In the genomic region with DNA sequence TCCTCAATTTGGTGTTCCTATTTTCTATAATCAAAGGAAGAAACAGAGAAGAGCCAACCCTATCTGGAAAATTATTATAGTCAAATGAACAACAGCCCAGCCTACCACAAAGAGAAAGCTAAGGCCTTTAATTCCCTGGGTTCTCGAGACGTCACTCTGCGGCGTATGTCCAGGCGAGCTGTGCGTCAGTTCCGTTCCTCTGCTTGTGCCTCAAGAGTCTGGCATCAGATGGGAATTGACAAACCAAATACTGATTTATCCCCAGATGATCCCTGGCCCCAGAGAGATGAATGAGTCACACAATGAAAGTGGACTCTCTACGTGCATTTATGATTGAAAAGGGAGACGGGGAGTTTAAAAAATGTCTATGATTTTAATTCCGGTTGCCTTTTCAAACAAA, we compare ENCODE assay signal across 20 cellular contexts.
DNase-seq lines count a peak whose midpoint lies in the region; TF ChIP-seq lines count a peak whose summit lies in the region.
"Had no signal": no experiment of that assay in that cellular context is flagged by ENCODE, and none has a peak within 500 bp of the region (broad histone marks: within the 10 kb centered on the region; RNA-seq: fewer than 3 reads in every experiment).

No MANE protein-coding gene starts in this region.

- H3K27ac ChIP-seq in left ventricle myocardium inferior (replicated peaks), result peak overlapping the region; percentile 60
- no peak overlapping the region for H3K27ac ChIP-seq in right atrium auricular region
- H3K27ac ChIP-seq in neural progenitor cell, result no peak overlapping the region
- H3K27ac ChIP-seq: 22Rv1; A549; BLaER1 treated with 17β-estradiol and CSF1 and Interleukin-3, amounts not matched to agents 10 nM and 100 nM; C4-2B had no signal

- H3K4me2 ChIP-seq in neural progenitor cell, result no peak overlapping the region
- H3K4me2 ChIP-seq: A549; BLaER1 treated with 17β-estradiol and CSF1 and Interleukin-3, amounts not matched to agents 10 nM and 100 nM had no signal

- no peaks in the 10 kb centered on the region for H3K79me2 ChIP-seq in neural progenitor cell (ENCODE audit: low read depth)

- H4K20me1 ChIP-seq in neural progenitor cell (ENCODE audit: low read depth), result no peaks in the 10 kb centered on the region
- H4K20me1 ChIP-seq: BLaER1 treated with 17β-estradiol and CSF1 and Interleukin-3, amounts not matched to agents 10 nM and 100 nM had no signal

- H3K4me1 Mint-ChIP-seq in neural progenitor cell, result peaks cover 33% of the 10 kb centered on the region
- H3K4me1 Mint-ChIP-seq: B cell had no signal

- peak overlapping the region; percentile 17 for H2AFZ ChIP-seq in neural progenitor cell (replicated peaks)

- peaks cover 10% of the 10 kb centered on the region for H3F3A ChIP-seq in neural progenitor cell (ENCODE audit: low read depth)

- no peak overlapping the region for H3K9ac ChIP-seq in neural progenitor cell
- H3K9ac ChIP-seq: BLaER1 treated with 17β-estradiol and CSF1 and Interleukin-3, amounts not matched to agents 10 nM and 100 nM had no signal

- DNase-seq in SHP77 (lab: John Stamatoyannopoulos, UW), result peak; percentile 8 to 69
- no peak for DNase-seq in SHP77 treated with DMSO at 0.1 percent for 48 hours (lab: John Stamatoyannopoulos, UW)
- DNase-seq in left ventricle myocardium inferior, result no peak
- DNase-seq in right atrium auricular region (ENCODE audit: low spot score), result no peak
- peak; percentile 74 for DNase-seq in MG63
- no peak for DNase-seq in neural progenitor cell (ENCODE audit: low spot score)
- DNase-seq in activated naive CD4-positive, alpha-beta T cell treated with anti-CD3 and anti-CD28 coated beads, Interleukin-2, amount 50 U/mL, for 16 hours, result no peak
- DNase-seq in HuH-7.5 (ENCODE audit: low spot score), result no peak
- DNase-seq: AML-193; Caco-2; Calu3; CD4-positive, alpha-beta T cell; CD8-positive, alpha-beta T cell; DMS79 treated with DMSO at 0.1 percent for 48 hours; GF-D8 had no signal

- TF ChIP-seq CTCF in left ventricle myocardium inferior (IDR thresholded peaks at IDR 0.05; ENCODE audit: borderline replicate concordance), result no peak
- TF ChIP-seq CTCF in right atrium auricular region (IDR thresholded peaks at IDR 0.05), result no peak
- TF ChIP-seq CTCF in neural progenitor cell (IDR thresholded peaks at IDR 0.05), result no peak

- no peaks in the 10 kb centered on the region for H3K36me3 Mint-ChIP-seq in neural progenitor cell
- H3K36me3 Mint-ChIP-seq: CD8-positive, alpha-beta T cell had no signal

- H3K27me3 ChIP-seq in left ventricle myocardium inferior (ENCODE audit: low read depth), result peaks cover 9% of the 10 kb centered on the region
- H3K27me3 ChIP-seq in right atrium auricular region, result no peaks in the 10 kb centered on the region
- no peaks in the 10 kb centered on the region for H3K27me3 ChIP-seq in MG63
- no peaks in the 10 kb centered on the region for H3K27me3 ChIP-seq in neural progenitor cell

- H3K4me3 Mint-ChIP-seq in neural progenitor cell, result no peak overlapping the region
- H3K4me3 Mint-ChIP-seq: B cell; CD4-positive, alpha-beta T cell; CD8-positive, alpha-beta T cell had no signal

- H3K4me3 ChIP-seq in left ventricle myocardium inferior, result no peak overlapping the region
- H3K4me3 ChIP-seq in right atrium auricular region, result no peak overlapping the region
- H3K4me3 ChIP-seq in MG63, result no peak overlapping the region
- no peak overlapping the region for H3K4me3 ChIP-seq in neural progenitor cell
- H3K4me3 ChIP-seq: A549; BLaER1 treated with 17β-estradiol and CSF1 and Interleukin-3, amounts not matched to agents 10 nM and 100 nM had no signal

- intact Hi-C loops in left ventricle myocardium inferior (cut with micrococcal nuclease), result no loop called here

- H3K4me1 ChIP-seq in left ventricle myocardium inferior, result peaks cover 4% of the 10 kb centered on the region
- no peaks in the 10 kb centered on the region for H3K4me1 ChIP-seq in right atrium auricular region
- peaks cover 27% of the 10 kb centered on the region for H3K4me1 ChIP-seq in neural progenitor cell
- H3K4me1 ChIP-seq: A549; BLaER1 treated with 17β-estradiol and CSF1 and Interleukin-3, amounts not matched to agents 10 nM and 100 nM; Caco-2 had no signal

- H3K36me3 ChIP-seq in left ventricle myocardium inferior (no peaks in the 10 kb centered on the region), right atrium auricular region (no peaks in the 10 kb centered on the region), MG63 (no peaks in the 10 kb centered on the region), neural progenitor cell (no peaks in the 10 kb centered on the region)
- H3K36me3 ChIP-seq: BLaER1 treated with 17β-estradiol and CSF1 and Interleukin-3, amounts not matched to agents 10 nM and 100 nM had no signal

- peaks cover 16% of the 10 kb centered on the region for H3K27me3 Mint-ChIP-seq in neural progenitor cell (ENCODE audit: insufficient read depth, low read depth)

- no peak overlapping the region for H3K27ac Mint-ChIP-seq in neural progenitor cell
- H3K27ac Mint-ChIP-seq: B cell; CD4-positive, alpha-beta T cell; CD8-positive, alpha-beta T cell had no signal

- H3K9me3 ChIP-seq in left ventricle myocardium inferior (replicated peaks), result peaks cover 15% of the 10 kb centered on the region
- no peaks in the 10 kb centered on the region for H3K9me3 ChIP-seq in right atrium auricular region
- H3K9me3 ChIP-seq in MG63, result no peaks in the 10 kb centered on the region
- H3K9me3 ChIP-seq in neural progenitor cell (ENCODE audit: low read depth), result no peaks in the 10 kb centered on the region
- H3K9me3 ChIP-seq: A549, Caco-2 had no signal

- H3K9me3 Mint-ChIP-seq in neural progenitor cell, result peaks cover 6% of the 10 kb centered on the region

Comparison
In these comparisons a context has a peak if more than half of its experiments do, and no peak if none do; other contexts are left out.
1. DNase-seq: peak in SHP77 (2 of 2) and MG63 (single experiment); none in SHP77 treated with DMSO at 0.1 percent for 48 hours (single experiment), left ventricle myocardium inferior (single experiment), right atrium auricular region (single experiment), neural progenitor cell (single experiment), activated naive CD4-positive, alpha-beta T cell treated with anti-CD3 and anti-CD28 coated beads, Interleukin-2, amount 50 U/mL, for 16 hours (single experiment) and HuH-7.5 (single experiment).